1 cellular context compared by ENCODE assay signal in genomic region chr13:40660270-40660669, GRCh38.
TF ChIP-seq lines count a peak whose summit lies in the region.

No MANE protein-coding gene starts in this region.

TF ChIP-seq in H1, 55 proteins besides CTCF, POLR2A, EP300 and RAD21:
- TF ChIP-seq SRF (IDR thresholded peaks at IDR 0.05; ENCODE audit: low read depth, low read length) (no peak), TAF1 (IDR thresholded peaks at IDR 0.05; ENCODE audit: low read depth, low read length) (no peak), ASH2L (IDR thresholded peaks at IDR 0.05; ENCODE audit: low read length) (no peak), POU5F1 (IDR thresholded peaks at IDR 0.05; ENCODE audit: low read depth, low read length) (no peak), HDAC6 (IDR thresholded peaks at IDR 0.05; ENCODE audit: low read depth, low read length) (no peak), CBX5 (IDR thresholded peaks at IDR 0.05; ENCODE audit: low read depth, low read length) (no peak), BCL11A (IDR thresholded peaks at IDR 0.05; ENCODE audit: low read depth in 2 of 2, low read length in 2 of 2) (no peak), FOSL1 (IDR thresholded peaks at IDR 0.05; ENCODE audit: insufficient read depth, low read depth, low read length) (no peak), BRCA1 (IDR thresholded peaks at IDR 0.05; ENCODE audit: low read depth, low read length) (no peak), SP1 (IDR thresholded peaks at IDR 0.05; ENCODE audit: low read depth, low read length) (no peak), ZNF274 (IDR thresholded peaks at IDR 0.05; ENCODE audit: borderline replicate concordance, extremely low read depth, low read length) (no peak), RBBP5 (IDR thresholded peaks at IDR 0.05; ENCODE audit: borderline replicate concordance, low read depth, low read length) (no peak), BACH1 (IDR thresholded peaks at IDR 0.05; ENCODE audit: low read length) (no peak), JUND (IDR thresholded peaks at IDR 0.05; ENCODE audit: low read length) (no peak), E2F6 (IDR thresholded peaks at IDR 0.05) (no peak), NRF1 (IDR thresholded peaks at IDR 0.05; ENCODE audit: low read depth, low read length) (no peak)
- TF ChIP-seq, protein P1, sequence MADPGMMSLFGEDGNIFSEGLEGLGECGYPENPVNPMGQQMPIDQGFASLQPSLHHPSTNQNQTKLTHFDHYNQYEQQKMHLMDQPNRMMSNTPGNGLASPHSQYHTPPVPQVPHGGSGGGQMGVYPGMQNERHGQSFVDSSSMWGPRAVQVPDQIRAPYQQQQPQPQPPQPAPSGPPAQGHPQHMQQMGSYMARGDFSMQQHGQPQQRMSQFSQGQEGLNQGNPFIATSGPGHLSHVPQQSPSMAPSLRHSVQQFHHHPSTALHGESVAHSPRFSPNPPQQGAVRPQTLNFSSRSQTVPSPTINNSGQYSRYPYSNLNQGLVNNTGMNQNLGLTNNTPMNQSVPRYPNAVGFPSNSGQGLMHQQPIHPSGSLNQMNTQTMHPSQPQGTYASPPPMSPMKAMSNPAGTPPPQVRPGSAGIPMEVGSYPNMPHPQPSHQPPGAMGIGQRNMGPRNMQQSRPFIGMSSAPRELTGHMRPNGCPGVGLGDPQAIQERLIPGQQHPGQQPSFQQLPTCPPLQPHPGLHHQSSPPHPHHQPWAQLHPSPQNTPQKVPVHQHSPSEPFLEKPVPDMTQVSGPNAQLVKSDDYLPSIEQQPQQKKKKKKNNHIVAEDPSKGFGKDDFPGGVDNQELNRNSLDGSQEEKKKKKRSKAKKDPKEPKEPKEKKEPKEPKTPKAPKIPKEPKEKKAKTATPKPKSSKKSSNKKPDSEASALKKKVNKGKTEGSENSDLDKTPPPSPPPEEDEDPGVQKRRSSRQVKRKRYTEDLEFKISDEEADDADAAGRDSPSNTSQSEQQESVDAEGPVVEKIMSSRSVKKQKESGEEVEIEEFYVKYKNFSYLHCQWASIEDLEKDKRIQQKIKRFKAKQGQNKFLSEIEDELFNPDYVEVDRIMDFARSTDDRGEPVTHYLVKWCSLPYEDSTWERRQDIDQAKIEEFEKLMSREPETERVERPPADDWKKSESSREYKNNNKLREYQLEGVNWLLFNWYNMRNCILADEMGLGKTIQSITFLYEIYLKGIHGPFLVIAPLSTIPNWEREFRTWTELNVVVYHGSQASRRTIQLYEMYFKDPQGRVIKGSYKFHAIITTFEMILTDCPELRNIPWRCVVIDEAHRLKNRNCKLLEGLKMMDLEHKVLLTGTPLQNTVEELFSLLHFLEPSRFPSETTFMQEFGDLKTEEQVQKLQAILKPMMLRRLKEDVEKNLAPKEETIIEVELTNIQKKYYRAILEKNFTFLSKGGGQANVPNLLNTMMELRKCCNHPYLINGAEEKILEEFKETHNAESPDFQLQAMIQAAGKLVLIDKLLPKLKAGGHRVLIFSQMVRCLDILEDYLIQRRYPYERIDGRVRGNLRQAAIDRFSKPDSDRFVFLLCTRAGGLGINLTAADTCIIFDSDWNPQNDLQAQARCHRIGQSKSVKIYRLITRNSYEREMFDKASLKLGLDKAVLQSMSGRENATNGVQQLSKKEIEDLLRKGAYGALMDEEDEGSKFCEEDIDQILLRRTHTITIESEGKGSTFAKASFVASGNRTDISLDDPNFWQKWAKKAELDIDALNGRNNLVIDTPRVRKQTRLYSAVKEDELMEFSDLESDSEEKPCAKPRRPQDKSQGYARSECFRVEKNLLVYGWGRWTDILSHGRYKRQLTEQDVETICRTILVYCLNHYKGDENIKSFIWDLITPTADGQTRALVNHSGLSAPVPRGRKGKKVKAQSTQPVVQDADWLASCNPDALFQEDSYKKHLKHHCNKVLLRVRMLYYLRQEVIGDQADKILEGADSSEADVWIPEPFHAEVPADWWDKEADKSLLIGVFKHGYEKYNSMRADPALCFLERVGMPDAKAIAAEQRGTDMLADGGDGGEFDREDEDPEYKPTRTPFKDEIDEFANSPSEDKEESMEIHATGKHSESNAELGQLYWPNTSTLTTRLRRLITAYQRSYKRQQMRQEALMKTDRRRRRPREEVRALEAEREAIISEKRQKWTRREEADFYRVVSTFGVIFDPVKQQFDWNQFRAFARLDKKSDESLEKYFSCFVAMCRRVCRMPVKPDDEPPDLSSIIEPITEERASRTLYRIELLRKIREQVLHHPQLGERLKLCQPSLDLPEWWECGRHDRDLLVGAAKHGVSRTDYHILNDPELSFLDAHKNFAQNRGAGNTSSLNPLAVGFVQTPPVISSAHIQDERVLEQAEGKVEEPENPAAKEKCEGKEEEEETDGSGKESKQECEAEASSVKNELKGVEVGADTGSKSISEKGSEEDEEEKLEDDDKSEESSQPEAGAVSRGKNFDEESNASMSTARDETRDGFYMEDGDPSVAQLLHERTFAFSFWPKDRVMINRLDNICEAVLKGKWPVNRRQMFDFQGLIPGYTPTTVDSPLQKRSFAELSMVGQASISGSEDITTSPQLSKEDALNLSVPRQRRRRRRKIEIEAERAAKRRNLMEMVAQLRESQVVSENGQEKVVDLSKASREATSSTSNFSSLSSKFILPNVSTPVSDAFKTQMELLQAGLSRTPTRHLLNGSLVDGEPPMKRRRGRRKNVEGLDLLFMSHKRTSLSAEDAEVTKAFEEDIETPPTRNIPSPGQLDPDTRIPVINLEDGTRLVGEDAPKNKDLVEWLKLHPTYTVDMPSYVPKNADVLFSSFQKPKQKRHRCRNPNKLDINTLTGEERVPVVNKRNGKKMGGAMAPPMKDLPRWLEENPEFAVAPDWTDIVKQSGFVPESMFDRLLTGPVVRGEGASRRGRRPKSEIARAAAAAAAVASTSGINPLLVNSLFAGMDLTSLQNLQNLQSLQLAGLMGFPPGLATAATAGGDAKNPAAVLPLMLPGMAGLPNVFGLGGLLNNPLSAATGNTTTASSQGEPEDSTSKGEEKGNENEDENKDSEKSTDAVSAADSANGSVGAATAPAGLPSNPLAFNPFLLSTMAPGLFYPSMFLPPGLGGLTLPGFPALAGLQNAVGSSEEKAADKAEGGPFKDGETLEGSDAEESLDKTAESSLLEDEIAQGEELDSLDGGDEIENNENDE (IDR thresholded peaks at IDR 0.05; ENCODE audit: insufficient replicate concordance, low read length) = no peak
- TF ChIP-seq, protein P2, sequence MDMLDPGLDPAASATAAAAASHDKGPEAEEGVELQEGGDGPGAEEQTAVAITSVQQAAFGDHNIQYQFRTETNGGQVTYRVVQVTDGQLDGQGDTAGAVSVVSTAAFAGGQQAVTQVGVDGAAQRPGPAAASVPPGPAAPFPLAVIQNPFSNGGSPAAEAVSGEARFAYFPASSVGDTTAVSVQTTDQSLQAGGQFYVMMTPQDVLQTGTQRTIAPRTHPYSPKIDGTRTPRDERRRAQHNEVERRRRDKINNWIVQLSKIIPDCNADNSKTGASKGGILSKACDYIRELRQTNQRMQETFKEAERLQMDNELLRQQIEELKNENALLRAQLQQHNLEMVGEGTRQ (IDR thresholded peaks at IDR 0.05; ENCODE audit: low read length) = no peak
